ENCODE assay signal across 1 cellular context in the genomic region with DNA sequence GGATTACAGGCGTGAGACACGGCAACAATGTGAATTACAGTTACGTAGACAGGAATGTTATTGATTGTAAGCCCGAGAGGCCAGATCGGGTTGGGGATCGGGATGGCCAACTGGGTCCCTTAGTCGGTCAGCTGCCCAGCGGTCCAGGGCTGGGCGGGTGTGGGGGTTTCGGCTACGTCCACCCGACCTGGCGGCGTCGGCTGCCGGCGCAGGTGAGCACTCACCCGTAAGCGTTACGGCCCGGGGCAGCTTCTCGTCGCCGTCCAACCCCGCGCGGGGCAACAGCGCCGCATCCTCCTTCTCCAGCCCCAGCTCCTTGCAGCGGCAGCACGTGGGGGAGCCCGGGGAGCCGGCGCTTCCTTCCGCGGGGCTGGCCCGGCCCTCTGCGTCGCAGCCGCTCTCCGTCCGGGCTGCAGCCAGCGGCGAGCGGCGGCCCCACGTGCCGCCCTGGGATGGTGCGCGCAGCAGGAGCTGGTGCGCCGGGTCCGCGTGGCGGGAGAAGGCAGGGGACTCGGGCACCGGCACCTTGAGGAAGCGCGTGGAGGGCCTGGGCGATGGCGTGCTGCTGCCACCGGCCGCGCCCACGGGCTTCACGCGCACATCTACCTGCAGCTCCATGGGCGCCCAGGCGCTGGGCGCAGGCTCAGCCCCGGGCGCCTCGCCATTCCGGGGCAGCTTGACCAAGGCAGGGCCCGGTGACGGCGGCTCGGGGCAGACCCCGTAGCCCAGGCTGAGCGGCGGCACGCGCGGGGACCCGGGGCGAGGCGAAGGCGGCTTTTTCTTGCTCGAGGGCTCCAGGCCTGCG.
TF ChIP-seq lines count a peak whose summit lies in the region.

No MANE protein-coding gene starts in this region.

TF ChIP-seq in SK-N-SH, 30 proteins besides CTCF, POLR2A, EP300 and RAD21:
- TF ChIP-seq RFX5 (IDR thresholded peaks at IDR 0.05; ENCODE audit: low read length) = no peak
- no peak for TF ChIP-seq NRF1 (IDR thresholded peaks at IDR 0.05; ENCODE audit: low read depth, low read length)
- TF ChIP-seq MXI1 (IDR thresholded peaks at IDR 0.05; ENCODE audit: low read depth, low read length) = peak; percentile 81
- TF ChIP-seq YY1 (IDR thresholded peaks at IDR 0.05; ENCODE audit: low read depth) = no peak
- TF ChIP-seq EZH2phosphoT487 (IDR thresholded peaks at IDR 0.05; ENCODE audit: borderline replicate concordance, low read depth) = 0 out of 2 replicates have a peak, but pooled peaks have one; percentile 49
- no peak for TF ChIP-seq TCF12 (IDR thresholded peaks at IDR 0.05)
- no peak for TF ChIP-seq GABPA (IDR thresholded peaks at IDR 0.05; ENCODE audit: low read depth)
TF ChIP-seq in SK-N-SH: peak in this region for 2.
